20 cellular contexts compared by ENCODE assay signal in genomic region chr1:15966956-15967344, GRCh38. TPM values are rescaled to one million over a fixed set of nuclear protein-coding genes. Genes with fewer than 3 reads are reported as not detected.
DNase-seq lines count a peak whose midpoint lies in the region; ATAC-seq and TF ChIP-seq lines count a peak whose summit lies in the region.
"Had no signal": no experiment of that assay in that cellular context is flagged by ENCODE, and none has a peak within 500 bp of the region (broad histone marks: within the 10 kb centered on the region; RNA-seq: fewer than 3 reads in every experiment).

No MANE protein-coding gene starts in this region.

- peaks cover 16% of the 10 kb centered on the region for H3K36me3 ChIP-seq in fibroblast of lung (ENCODE audit: control insufficient read depth, insufficient read depth, low read length)
- peaks cover 3 to 4% of the 10 kb centered on the region in 2 donors for H3K36me3 ChIP-seq in thyroid gland

- H3K79me2 ChIP-seq in fibroblast of lung (ENCODE audit: control insufficient read depth, insufficient read depth, low read length): peaks cover 68% of the 10 kb centered on the region

- peaks cover 82% of the 10 kb centered on the region for H3K4me1 Mint-ChIP-seq in activated CD8-positive, alpha-beta T cell treated with anti-CD3 and anti-CD28 coated beads for 36 hours (ENCODE audit: low read depth)

- peaks cover 50% of the 10 kb centered on the region for H3K36me3 Mint-ChIP-seq in activated CD8-positive, alpha-beta T cell treated with anti-CD3 and anti-CD28 coated beads for 36 hours (ENCODE audit: low read depth)

- no peak overlapping the region for H3K4me3 Mint-ChIP-seq in activated CD8-positive, alpha-beta T cell treated with anti-CD3 and anti-CD28 coated beads for 36 hours
- H3K4me3 Mint-ChIP-seq: type B pancreatic cell had no signal

- TF ChIP-seq POLR2A in thyroid gland (IDR thresholded peaks at IDR 0.05): no peak

- no peak for ATAC-seq in activated CD8-positive, alpha-beta T cell treated with anti-CD3 and anti-CD28 coated beads for 36 hours
- ATAC-seq in GM21786 (IDR thresholded peaks at IDR 0.05; ENCODE audit: unreplicated experiment) (no peak), HG03175 (IDR thresholded peaks at IDR 0.05; ENCODE audit: unreplicated experiment) (no peak)

- intact Hi-C loops in activated CD8-positive, alpha-beta T cell treated with anti-CD3 and anti-CD28 coated beads for 36 hours (cut with micrococcal nuclease): loop anchor here (5.0 kb wide), 2 partner anchors 50 to 115 kb away; no protein-coding TSS in a partner anchor
- intact Hi-C loops in thyroid gland (cut with DNase I): no loop called here

- POLR2A ChIA-PET in activated CD8-positive, alpha-beta T cell treated with anti-CD3 and anti-CD28 coated beads for 36 hours (lab: Charles Lee): interaction anchor here (1.4 to 4.4 kb wide), 3 partner anchors 9 to 17 kb away, joined by 5 to 50 read pairs (median 38); partner anchors contain the start of gene ZBTB17

- H3K9me3 Mint-ChIP-seq in activated CD8-positive, alpha-beta T cell treated with anti-CD3 and anti-CD28 coated beads for 36 hours: no peaks in the 10 kb centered on the region
- H3K9me3 Mint-ChIP-seq: immature natural killer cell, type B pancreatic cell had no signal

- H4K20me1 ChIP-seq in fibroblast of lung (ENCODE audit: control insufficient read depth, extremely low read depth, insufficient read depth, low read length): no peaks in the 10 kb centered on the region

- no peak overlapping the region for H3K4me2 ChIP-seq in fibroblast of lung (ENCODE audit: extremely low read depth, insufficient read depth, low read length)

- no peak for TF ChIP-seq CTCF in activated CD8-positive, alpha-beta T cell treated with anti-CD3 and anti-CD28 coated beads for 36 hours (IDR thresholded peaks at IDR 0.05)
- TF ChIP-seq CTCF in fibroblast of lung (conservative IDR thresholded peaks at IDR 0.05 in 1 of 2, IDR thresholded peaks at IDR 0.05 in 1 of 2; ENCODE audit: low read depth in 1 of 2, low read length in 2 of 2): no peak
- TF ChIP-seq CTCF in thyroid gland (IDR thresholded peaks at IDR 0.05): no peak

- no peak overlapping the region for H3K9ac ChIP-seq in fibroblast of lung (ENCODE audit: insufficient read depth, low read length)

- H3K9me3 ChIP-seq in fibroblast of lung (ENCODE audit: control insufficient read depth, insufficient read depth, low read depth, low read length) (no peaks in the 10 kb centered on the region), thyroid gland (no peaks in the 10 kb centered on the region)
- H3K9me3 ChIP-seq: MG63 had no signal

- peak overlapping the region; percentile 71 for H3K27ac ChIP-seq in fibroblast of lung (ENCODE audit: insufficient read depth, low read length)
- H3K27ac ChIP-seq in temporal lobe (ENCODE audit: low read depth, low read length): peak overlapping the region; percentile 70
- no peak overlapping the region for H3K27ac ChIP-seq in thyroid gland

- H3K4me3 ChIP-seq in fibroblast of lung (replicated peaks in 1 of 4; ENCODE audit: control extremely low read depth in 1 of 4, insufficient read depth in 1 of 4, low read depth in 3 of 4, low read length in 4 of 4): no peak overlapping the region
- H3K4me3 ChIP-seq in thyroid gland (replicated peaks in 1 of 3): no peak overlapping the region
- H3K4me3 ChIP-seq: MG63 had no signal

- CTCF ChIA-PET in activated CD8-positive, alpha-beta T cell treated with anti-CD3 and anti-CD28 coated beads for 36 hours (lab: Charles Lee): interaction anchor here (0.8 to 1.0 kb wide), 2 partner anchors 8 to 40 kb away, joined by 3 to 4 read pairs; no protein-coding TSS in a partner anchor

- H3K27me3 Mint-ChIP-seq in activated CD8-positive, alpha-beta T cell treated with anti-CD3 and anti-CD28 coated beads for 36 hours: no peaks in the 10 kb centered on the region
- H3K27me3 Mint-ChIP-seq: type B pancreatic cell had no signal

- peak overlapping the region; percentile 99 for H3K27ac Mint-ChIP-seq in activated CD8-positive, alpha-beta T cell treated with anti-CD3 and anti-CD28 coated beads for 36 hours
- H3K27ac Mint-ChIP-seq: type B pancreatic cell had no signal

- peak; percentile 31 for DNase-seq in activated effector memory CD4-positive, alpha-beta T cell treated with anti-CD3 and anti-CD28 coated beads, Interleukin-2, amount 50 U/mL, for 16 hours
- DNase-seq in activated effector memory CD4-positive, alpha-beta T cell treated with Interleukin-2 at 50 U/mL for 16 hours: no peak
- DNase-seq in activated CD8-positive, alpha-beta T cell treated with anti-CD3 and anti-CD28 coated beads for 36 hours: no peak
- DNase-seq in fibroblast of lung (ENCODE audit: low read depth in 2 of 2) (no peak), thyroid gland (no peak)
- DNase-seq: amniotic stem cell, Calu3, GF-D8, glutamatergic neuron, immature natural killer cell, MG63, NCI-H1694 treated with DMSO at 0.1 percent for 48 hours, NCI-H524, SIG-M5 had no signal

- H2AFZ ChIP-seq in fibroblast of lung (ENCODE audit: low read length): no peak overlapping the region

- no peaks in the 10 kb centered on the region for H3K27me3 ChIP-seq in fibroblast of lung (ENCODE audit: control insufficient read depth, insufficient read depth, low read length)
- no peaks in the 10 kb centered on the region for H3K27me3 ChIP-seq in thyroid gland
- H3K27me3 ChIP-seq: MG63 had no signal

- H3K4me1 ChIP-seq in fibroblast of lung (ENCODE audit: control insufficient read depth, extremely low read depth, insufficient read depth, low read length) (peaks cover 23% of the 10 kb centered on the region), thyroid gland (peaks cover 0 to 3% of the 10 kb centered on the region in 2 donors)

- 94 to 100% methylated on average over 6 of the region's 6 CpGs for WGBS in thyroid gland, 2 donors

RNA-seq across cellular contexts. Expression of gene ZBTB17, which starts 9.0 kb away (rescaled TPM):
- total RNA-seq in activated CD8-positive, alpha-beta T cell treated with anti-CD3 and anti-CD28 coated beads for 36 hours: 10 to 100 TPM; 44.1 to 45.7 TPM
- total RNA-seq in fibroblast of lung (46.0 and 54.3 TPM in 2 replicates), temporal lobe (26.3 TPM), thyroid gland (10 to 100 TPM; 31.4 to 52.1 (median 36.1) TPM)
- polyA plus RNA-seq in fibroblast of lung: 12.6 and 20.4 TPM in 2 replicates
- 15.0 and 24.3 TPM in 2 replicates for polyA plus RNA-seq in fibroblast of lung (2012)
- polyA minus RNA-seq in fibroblast of lung (ENCODE audit: low replicate concordance): 34.1 and 76.0 TPM in 2 replicates

RNA-seq across cellular contexts. Expression of gene SRARP, which starts 37.1 kb away (rescaled TPM):
- total RNA-seq in activated CD8-positive, alpha-beta T cell treated with anti-CD3 and anti-CD28 coated beads for 36 hours: not detected
- total RNA-seq in fibroblast of lung (not detected in 2 replicates), temporal lobe (1.5 TPM), thyroid gland (under 1 TPM in 2 of 4 donors, not detected in 2; 0.11 to 0.63 TPM)
- not detected in 2 replicates for polyA plus RNA-seq in fibroblast of lung
- not detected in 2 replicates for polyA plus RNA-seq in fibroblast of lung (2012)
- polyA minus RNA-seq in fibroblast of lung (ENCODE audit: low replicate concordance): not detected in 2 replicates
- total RNA-seq: Calu3, renal cortical epithelial cell had no signal
- polyA plus RNA-seq: AG04450, immature natural killer cell had no signal

RNA-seq across cellular contexts. Expression of gene HSPB7, which starts 50.9 kb away (rescaled TPM):
- not detected for total RNA-seq in activated CD8-positive, alpha-beta T cell treated with anti-CD3 and anti-CD28 coated beads for 36 hours
- total RNA-seq in fibroblast of lung (1.0 and 4.5 TPM in 2 replicates), temporal lobe (not detected), thyroid gland (1 to 10 TPM in 3 of 4 donors, under 1 TPM in 1; 0.81 to 9.0 (median 2.9) TPM)
- polyA plus RNA-seq in fibroblast of lung: 10.1 and 14.2 TPM in 2 replicates
- 16.4 and 25.3 TPM in 2 replicates for polyA plus RNA-seq in fibroblast of lung (2012)
- polyA minus RNA-seq in fibroblast of lung (ENCODE audit: low replicate concordance): 15.2 and 16.3 TPM in 2 replicates
- total RNA-seq: Calu3 had no signal
- polyA plus RNA-seq: immature natural killer cell had no signal

RNA-seq across cellular contexts. Expression of gene CLCNKA, which starts 54.9 kb away (rescaled TPM):
- not detected for total RNA-seq in activated CD8-positive, alpha-beta T cell treated with anti-CD3 and anti-CD28 coated beads for 36 hours
- total RNA-seq in fibroblast of lung (under 0.01 TPM in 2 replicates), temporal lobe (not detected), thyroid gland (10 to 100 TPM in 2 of 4 donors, 1 to 10 TPM in 2; 3.9 to 27.1 (median 16.1) TPM)
- polyA plus RNA-seq in fibroblast of lung: 0.05 TPM in 1 of 2 replicates, not detected in the other
- not detected in 2 replicates for polyA plus RNA-seq in fibroblast of lung (2012)
- polyA minus RNA-seq in fibroblast of lung (ENCODE audit: low replicate concordance): not detected in 2 replicates
- total RNA-seq: Calu3 had no signal
- polyA plus RNA-seq: AG04450, immature natural killer cell had no signal

Comparison
In these comparisons a context has a peak if more than half of its experiments do, and no peak if none do; other contexts are left out.
1. H3K27ac ChIP-seq: peak in fibroblast of lung (single experiment) and temporal lobe (single experiment); none in thyroid gland (0 of 3).